8 cellular contexts compared by ENCODE assay signal in the genomic region with DNA sequence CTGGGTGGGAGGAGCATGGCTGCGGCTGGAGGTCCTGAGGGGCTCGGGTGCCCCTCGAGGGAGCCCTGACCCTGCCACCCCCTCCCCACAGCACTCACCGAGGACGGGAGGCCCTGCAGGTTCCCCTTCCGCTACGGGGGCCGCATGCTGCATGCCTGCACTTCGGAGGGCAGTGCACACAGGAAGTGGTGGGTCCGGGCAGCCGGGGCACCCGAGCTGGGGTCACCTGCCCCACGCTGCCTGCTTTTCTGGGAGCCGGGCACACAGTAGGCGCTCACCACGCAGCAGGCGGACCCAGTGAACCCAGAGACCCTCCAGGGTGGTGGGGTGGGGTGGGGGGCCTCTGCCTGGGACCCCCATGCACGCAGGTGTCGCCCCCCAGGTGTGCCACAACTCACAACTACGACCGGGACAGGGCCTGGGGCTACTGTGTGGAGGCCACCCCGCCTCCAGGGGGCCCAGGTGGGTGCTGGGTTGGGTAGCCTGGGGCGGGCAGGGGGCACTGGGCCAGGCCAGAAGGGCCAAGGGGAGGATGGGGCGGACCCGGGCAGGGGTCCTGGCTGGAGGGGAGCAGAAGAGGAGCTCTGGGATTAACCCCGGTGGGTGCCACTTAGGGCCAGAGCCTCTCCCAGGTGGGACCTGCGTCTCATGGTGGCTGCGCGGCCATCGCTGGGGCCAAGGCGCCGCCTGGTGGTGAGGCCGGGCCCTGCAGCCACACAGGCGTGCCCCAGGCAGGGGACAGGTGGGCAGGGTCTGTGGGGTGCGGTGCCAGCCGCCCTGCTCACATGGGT. TPM values are rescaled to one million over a fixed set of nuclear protein-coding genes. Genes with fewer than 3 reads are reported as not detected.
DNase-seq lines count a peak whose midpoint lies in the region; ATAC-seq and FAIRE-seq lines count a peak whose summit lies in the region.

No MANE protein-coding gene starts in this region.

- intact Hi-C loops in Right ventricle myocardium superior (cut with DNase I) = loop anchor here (2.0 to 10.0 kb wide), 2 partner anchors 98 to 248 kb away; no protein-coding TSS in a partner anchor

- DNase-seq in EL (peak; percentile 36), RCC 7860 (ENCODE audit: low spot score) (peak; percentile 16), Right ventricle myocardium superior (peak; percentile 74), cortex of kidney (lab: John Stamatoyannopoulos, UW) (no peak), NCI-H2227 (lab: John Stamatoyannopoulos, UW; ENCODE audit: unreplicated experiment) (no peak)
- peak; percentile 47 for DNase-seq in activated effector memory CD4-positive, alpha-beta T cell treated with Interleukin-2 at 50 U/mL for 16 hours
- DNase-seq in stimulated activated CD4-positive, alpha-beta T cell treated with anti-CD3 and anti-CD28 coated beads, Interleukin-12 subunit alpha, Interleukin-12 subunit beta, amount 100 ng/mL, for 24 hours (ENCODE audit: low read depth in 2 of 2) = peak; percentile 35 to 56

- peak; percentile 44 for ATAC-seq in HG02588 (IDR thresholded peaks at IDR 0.05; ENCODE audit: unreplicated experiment)
- ATAC-seq in Right ventricle myocardium superior (ENCODE audit: poor library complexity) = peak; percentile 84

- no peak for FAIRE-seq in RCC 7860 (lab: Jason Lieb, UNC)

RNA-seq across cellular contexts. Expression of gene HGFAC, which starts 1.4 kb away (rescaled TPM):
- total RNA-seq in Right ventricle myocardium superior = 1.9 TPM

RNA-seq across cellular contexts. Expression of gene DOK7, which starts 20.0 kb away (rescaled TPM):
- 33.7 TPM for total RNA-seq in Right ventricle myocardium superior

Comparison
In these comparisons a context has a peak if more than half of its experiments do, and no peak if none do; other contexts are left out.
1. DNase-seq: peak in EL (single experiment), RCC 7860 (single experiment), activated effector memory CD4-positive, alpha-beta T cell treated with Interleukin-2 at 50 U/mL for 16 hours (single experiment), Right ventricle myocardium superior (single experiment) and stimulated activated CD4-positive, alpha-beta T cell treated with anti-CD3 and anti-CD28 coated beads, Interleukin-12 subunit alpha, Interleukin-12 subunit beta, amount 100 ng/mL, for 24 hours (2 of 2); none in cortex of kidney (single experiment) and NCI-H2227 (single experiment).